Comparison of ENCODE assay signal across 29 cellular contexts in genomic region chr9:81614335-81614734, GRCh38.
A peak's percentile ranks its signal among the peaks of the same experiment; 100 is the strongest.
DNase-seq lines count a peak whose midpoint lies in the region; ATAC-seq and TF ChIP-seq lines count a peak whose summit lies in the region.
"Had no signal": no experiment of that assay in that cellular context is flagged by ENCODE, and none has a peak within 500 bp of the region (broad histone marks: within the 10 kb centered on the region; RNA-seq: fewer than 3 reads in every experiment).

No MANE protein-coding gene starts in this region.

- H3K4me1 ChIP-seq in heart right ventricle, result peaks cover 3 to 26% (median 11%) of the 10 kb centered on the region in 9 donors
- H3K4me1 ChIP-seq in liver (ENCODE audit: control insufficient read depth in 4 of 4, insufficient read depth in 4 of 4, low read length in 3 of 4), result peaks cover 0 to 6% (median 1%) of the 10 kb centered on the region in 4 donors
- H3K4me1 ChIP-seq in sigmoid colon, result peaks cover 0 to 47% (median 39%) of the 10 kb centered on the region in 4 donors
- peaks cover 0 to 9% (median 7%) of the 10 kb centered on the region in 4 donors for H3K4me1 ChIP-seq in transverse colon

- intact Hi-C loops in heart right ventricle (cut with DNase I) (loop anchor here in 3 of 10 donors (2.0 to 10.0 kb wide), 3 partner anchors 20 to 73 kb away; partner anchors contain the start of gene TLE1 (in 2 of the 3)), left ventricle myocardium superior (cut with micrococcal nuclease) (no loop called here), sigmoid colon (cut with DNase I) (loop anchor here (5.0 to 10.0 kb wide), 3 partner anchors 117 to 217 kb away; no protein-coding TSS in a partner anchor), transverse colon (cut with DNase I; ENCODE audit: low total_unique reads) (loop anchor here (5.0 kb wide), 2 partner anchors 73 to 817 kb away; partner anchors contain the start of gene TLE1)

- no peak for TF ChIP-seq CTCF in heart right ventricle (IDR thresholded peaks at IDR 0.05)
- no peak for TF ChIP-seq CTCF in liver (IDR thresholded peaks at IDR 0.05; ENCODE audit: low read depth, low read length, missing input control)
- no peak for TF ChIP-seq CTCF in sigmoid colon (IDR thresholded peaks at IDR 0.05)
- TF ChIP-seq CTCF in transverse colon (IDR thresholded peaks at IDR 0.05), result no peak

- no peaks in the 10 kb centered on the region for H3K27me3 ChIP-seq in heart right ventricle
- H3K27me3 ChIP-seq in liver (ENCODE audit: control insufficient read depth in 4 of 4, insufficient read depth in 4 of 4, low read length in 3 of 4), result no peaks in the 10 kb centered on the region
- H3K27me3 ChIP-seq in sigmoid colon, result no peaks in the 10 kb centered on the region
- no peaks in the 10 kb centered on the region for H3K27me3 ChIP-seq in transverse colon
- H3K27me3 ChIP-seq: MG63, neutrophil had no signal

- H3K9me3 ChIP-seq in heart right ventricle (no peaks in the 10 kb centered on the region), liver (ENCODE audit: control insufficient read depth in 4 of 4, low read length in 3 of 4) (no peaks in the 10 kb centered on the region), sigmoid colon (no peaks in the 10 kb centered on the region), transverse colon (no peaks in the 10 kb centered on the region)
- H3K9me3 ChIP-seq: MG63, neutrophil had no signal

- ATAC-seq in heart right ventricle, result no peak
- ATAC-seq in left ventricle myocardium superior, result no peak
- ATAC-seq: activated CD8-positive, alpha-beta T cell treated with anti-CD3 and anti-CD28 coated beads for 36 hours; activated naive CD4-positive, alpha-beta T cell treated with anti-CD3 and anti-CD28 coated beads, Interleukin-2, amount 50 U/mL, for 72 hours; activated T-helper 17 cell treated with anti-CD3 and anti-CD28 coated beads, Interleukin-2, amount 50 U/mL, for 72 hours; CD8-positive, alpha-beta T cell; stimulated activated naive CD8-positive, alpha-beta T cell treated with anti-CD3 and anti-CD28 coated beads, Interleukin-15, amount 100 ng/mL, for 72 hours had no signal

- TF ChIP-seq EP300 in sigmoid colon (IDR thresholded peaks at IDR 0.05), result no peak
- TF ChIP-seq EP300 in transverse colon (IDR thresholded peaks at IDR 0.05; ENCODE audit: low read depth), result no peak

- H3K27ac ChIP-seq in heart right ventricle (peak overlapping the region; percentile 28 to 84 (median 69)), liver (ENCODE audit: low read depth in 1 of 2, low read length in 2 of 2) (peak overlapping the region; percentile 8 to 61), sigmoid colon (peak overlapping the region; percentile 82 to 89 (median 84)), transverse colon (peak overlapping the region; percentile 68 to 78 (median 72))
- H3K27ac ChIP-seq: neutrophil, RWPE1 had no signal

- no peak for DNase-seq in heart right ventricle
- no peak for DNase-seq in left ventricle myocardium superior
- DNase-seq in sigmoid colon, result no peak
- DNase-seq in transverse colon, result no peak
- no peak for DNase-seq in GM03348 (ENCODE audit: low spot score)
- no peak for DNase-seq in NCI-H510A (lab: John Stamatoyannopoulos, UW)
- DNase-seq in dedifferentiated amniotic fluid mesenchymal stem cell (ENCODE audit: extremely low spot score), result no peak
- DNase-seq: 8988T; activated CD4-positive, alpha-beta T cell treated with anti-CD3 and anti-CD28 coated beads for 1 hour; activated CD8-positive, alpha-beta T cell treated with anti-CD3 and anti-CD28 coated beads for 36 hours; CD8-positive, alpha-beta T cell; cortex of kidney; endodermal cell; islet precursor cell; KBM-7; MG63; NCI-H1417 treated with DMSO at 0.1 percent for 48 hours; NCI-H446; stimulated activated CD4-positive, alpha-beta T cell treated with anti-CD3 and anti-CD28 coated beads, Interleukin-1b, Interleukin-23, amount 100 ng/mL, for 48 hours; stimulated activated CD8-positive, alpha-beta memory T cell treated with anti-CD3 and anti-CD28 coated beads, Interleukin-4, amount 100 ng/mL, for 48 hours; stimulated activated naive CD8-positive, alpha-beta T cell treated with anti-CD3 and anti-CD28 coated beads, Interleukin-15, amount 100 ng/mL, for 72 hours had no signal

- peaks cover 0 to 96% (median 6%) of the 10 kb centered on the region in 9 donors for H3K36me3 ChIP-seq in heart right ventricle
- peaks cover 18 to 58% (median 40%) of the 10 kb centered on the region in 4 donors for H3K36me3 ChIP-seq in liver (ENCODE audit: control insufficient read depth in 4 of 4, insufficient read depth in 3 of 4, low read depth in 1 of 4, low read length in 3 of 4)
- H3K36me3 ChIP-seq in sigmoid colon, result peaks cover 0 to 76% (median 6%) of the 10 kb centered on the region in 4 donors
- peaks cover 0 to 16% (median 7%) of the 10 kb centered on the region in 4 donors for H3K36me3 ChIP-seq in transverse colon
- H3K36me3 ChIP-seq: MG63 had no signal

- TF ChIP-seq RAD21 in liver (IDR thresholded peaks at IDR 0.05), result no peak

- H3K4me3 ChIP-seq in heart right ventricle (no peak overlapping the region), liver (ENCODE audit: low read depth in 1 of 3, low read length in 3 of 3) (no peak overlapping the region), sigmoid colon (no peak overlapping the region), transverse colon (no peak overlapping the region)
- H3K4me3 ChIP-seq: lung, MG63, SK-N-MC, smooth muscle cell had no signal

- in situ Hi-C loops in transverse colon (cut with MboI; ENCODE audit: low pct_ligation_motif_present in 1 of 4, low pct_unique_long_range_greater_than_20kb in 1 of 4, low sequenced_read_pairs in 3 of 4), result loop anchor here in 2 of 4 donors (10.0 to 25.0 kb wide), 4 partner anchors 60 to 227 kb away; no protein-coding TSS in a partner anchor

- WGBS in heart right ventricle, 2 donors, result 95 to 97% methylated on average over 6 of the region's 6 CpGs
- 74% methylated on average over 6 of the region's 6 CpGs for WGBS in liver
- WGBS in sigmoid colon, 2 donors, result 97% methylated on average over 6 of the region's 6 CpGs
- WGBS in transverse colon (ENCODE audit: low coverage in 1 of 2), 2 donors, result 94% methylated on average over 6 of the region's 6 CpGs; no CpG with 5 or more reads in 1 of the 2 donors

- no peak for TF ChIP-seq POLR2A in sigmoid colon (IDR thresholded peaks at IDR 0.05)
- TF ChIP-seq POLR2A in transverse colon (IDR thresholded peaks at IDR 0.05), result no peak

- no peak overlapping the region for H3K9ac ChIP-seq in liver (ENCODE audit: low read depth in 1 of 2, low read length in 2 of 2)

TF ChIP-seq in liver, 16 proteins besides CTCF, POLR2A, EP300 and RAD21:
- TF ChIP-seq HNF4A (conservative IDR thresholded peaks at IDR 0.05), result peak; percentile 25 to 60
- no peak for TF ChIP-seq SP1 (IDR thresholded peaks at IDR 0.05)
- TF ChIP-seq MAX (IDR thresholded peaks at IDR 0.05), result no peak
- no peak for TF ChIP-seq EGR1 (IDR thresholded peaks at IDR 0.05; ENCODE audit: low read depth in 2 of 2)
- TF ChIP-seq RXRA (IDR thresholded peaks at IDR 0.05), result peak in 1 of 2 donors; percentile 39
TF ChIP-seq in liver: peak in this region for 2.
